In the genomic region with DNA sequence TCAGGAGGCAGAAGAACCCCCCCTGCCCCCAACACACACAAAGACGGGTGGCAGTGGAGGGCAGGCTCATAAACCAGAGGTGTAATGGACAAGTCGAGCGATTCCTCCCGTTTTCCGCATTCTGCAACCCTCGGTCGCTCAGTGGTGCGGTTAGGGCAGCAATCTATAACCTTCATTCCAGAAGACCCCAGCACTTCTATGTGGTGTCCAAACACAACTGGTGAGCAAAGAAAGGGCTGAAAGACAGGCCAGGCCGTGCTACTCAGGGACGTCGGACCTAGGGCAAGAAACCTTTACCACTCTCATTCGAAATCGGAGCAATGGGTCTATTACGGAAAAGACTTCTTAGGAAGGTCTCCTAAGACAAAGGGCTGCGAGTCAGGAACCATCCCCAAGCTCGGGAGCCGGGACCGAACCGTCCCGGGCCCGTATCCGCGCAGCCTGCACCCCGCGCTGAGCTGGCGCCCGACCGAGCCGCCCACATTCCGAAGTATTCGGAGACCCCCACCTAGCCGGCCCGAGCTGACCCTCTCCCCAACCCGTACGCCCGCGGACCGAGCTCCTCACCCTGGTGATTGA, we compare ENCODE assay signal across 8 cellular contexts. TPM values are rescaled to one million over a fixed set of nuclear protein-coding genes. Genes with fewer than 3 reads are reported as not detected.
DNase-seq lines count a peak whose midpoint lies in the region; ATAC-seq and TF ChIP-seq lines count a peak whose summit lies in the region.

No MANE protein-coding gene starts in this region.

- H3K9me3 Mint-ChIP-seq in nephron progenitor cell, result no peaks in the 10 kb centered on the region

- H3K27ac Mint-ChIP-seq in nephron progenitor cell, result peak overlapping the region; percentile 98

- DNase-seq in activated T-cell treated with anti-CD3 and anti-CD28 coated beads for 4 hours (peak; percentile 9), fibroblast of peridontal ligament (ENCODE audit: extremely low read depth) (peak; percentile 21), nephron progenitor cell (peak; percentile 45), GDM1 (lab: John Stamatoyannopoulos, UW) (no peak), posterior vena cava (ENCODE audit: low spot score) (no peak)

- TF ChIP-seq CTCF in nephron progenitor cell (IDR thresholded peaks at IDR 0.05), result no peak

- peak overlapping the region; percentile 98 for H3K4me3 Mint-ChIP-seq in nephron progenitor cell

- H3K36me3 Mint-ChIP-seq in nephron progenitor cell (ENCODE audit: low read depth), result peaks cover 16% of the 10 kb centered on the region

- no peak for TF ChIP-seq EP300 in Ishikawa (IDR thresholded peaks at IDR 0.05; ENCODE audit: borderline replicate concordance)

- no peak for TF ChIP-seq RAD21 in Ishikawa (IDR thresholded peaks at IDR 0.05; ENCODE audit: low read depth)

- peaks cover 3% of the 10 kb centered on the region for H3K27me3 Mint-ChIP-seq in nephron progenitor cell (ENCODE audit: low read depth, poor library complexity)

- ATAC-seq in GM21528 (IDR thresholded peaks at IDR 0.05; ENCODE audit: low FRiP score, unreplicated experiment), result peak; percentile 41

- H3K4me1 Mint-ChIP-seq in nephron progenitor cell, result peaks cover 46% of the 10 kb centered on the region

- intact Hi-C loops in posterior vena cava (cut with DNase I), result loop anchor here in 1 of 2 donors (5.0 kb wide), 1 partner anchor 175 kb away; no protein-coding TSS in a partner anchor

- peak overlapping the region; percentile 84 for H3K4me3 ChIP-seq in GM08714 (ENCODE audit: low read length)

TF ChIP-seq in Ishikawa, 13 proteins besides CTCF, POLR2A, EP300 and RAD21:
- TF ChIP-seq USF1 (IDR thresholded peaks at IDR 0.05) (no peak), ZBTB7A (IDR thresholded peaks at IDR 0.05; ENCODE audit: low read depth) (peak; percentile 75; the same call in 1 of the 2 replicates), EGR1 (IDR thresholded peaks at IDR 0.05) (no peak)

RNA-seq across cellular contexts. Expression of gene ARL5A, which starts 0.6 kb away (rescaled TPM):
- total RNA-seq in posterior vena cava, result 10 to 100 TPM; 68.9 to 99.9 TPM

Comparison
In these comparisons a context has a peak if more than half of its experiments do, and no peak if none do; other contexts are left out.
1. DNase-seq: peak in activated T-cell treated with anti-CD3 and anti-CD28 coated beads for 4 hours (single experiment), fibroblast of peridontal ligament (single experiment) and nephron progenitor cell (single experiment); none in GDM1 (single experiment) and posterior vena cava (single experiment).